In genomic region chr22:17264321-17265052, GRCh38 we compare ENCODE assay signal across 1 cellular context.
TF ChIP-seq lines count a peak whose summit lies in the region.

No MANE protein-coding gene starts in this region.

TF ChIP-seq in SK-N-SH, 30 proteins besides CTCF, POLR2A, EP300 and RAD21 (continued from another document):
- TF ChIP-seq, protein P1, sequence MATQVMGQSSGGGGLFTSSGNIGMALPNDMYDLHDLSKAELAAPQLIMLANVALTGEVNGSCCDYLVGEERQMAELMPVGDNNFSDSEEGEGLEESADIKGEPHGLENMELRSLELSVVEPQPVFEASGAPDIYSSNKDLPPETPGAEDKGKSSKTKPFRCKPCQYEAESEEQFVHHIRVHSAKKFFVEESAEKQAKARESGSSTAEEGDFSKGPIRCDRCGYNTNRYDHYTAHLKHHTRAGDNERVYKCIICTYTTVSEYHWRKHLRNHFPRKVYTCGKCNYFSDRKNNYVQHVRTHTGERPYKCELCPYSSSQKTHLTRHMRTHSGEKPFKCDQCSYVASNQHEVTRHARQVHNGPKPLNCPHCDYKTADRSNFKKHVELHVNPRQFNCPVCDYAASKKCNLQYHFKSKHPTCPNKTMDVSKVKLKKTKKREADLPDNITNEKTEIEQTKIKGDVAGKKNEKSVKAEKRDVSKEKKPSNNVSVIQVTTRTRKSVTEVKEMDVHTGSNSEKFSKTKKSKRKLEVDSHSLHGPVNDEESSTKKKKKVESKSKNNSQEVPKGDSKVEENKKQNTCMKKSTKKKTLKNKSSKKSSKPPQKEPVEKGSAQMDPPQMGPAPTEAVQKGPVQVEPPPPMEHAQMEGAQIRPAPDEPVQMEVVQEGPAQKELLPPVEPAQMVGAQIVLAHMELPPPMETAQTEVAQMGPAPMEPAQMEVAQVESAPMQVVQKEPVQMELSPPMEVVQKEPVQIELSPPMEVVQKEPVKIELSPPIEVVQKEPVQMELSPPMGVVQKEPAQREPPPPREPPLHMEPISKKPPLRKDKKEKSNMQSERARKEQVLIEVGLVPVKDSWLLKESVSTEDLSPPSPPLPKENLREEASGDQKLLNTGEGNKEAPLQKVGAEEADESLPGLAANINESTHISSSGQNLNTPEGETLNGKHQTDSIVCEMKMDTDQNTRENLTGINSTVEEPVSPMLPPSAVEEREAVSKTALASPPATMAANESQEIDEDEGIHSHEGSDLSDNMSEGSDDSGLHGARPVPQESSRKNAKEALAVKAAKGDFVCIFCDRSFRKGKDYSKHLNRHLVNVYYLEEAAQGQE (IDR thresholded peaks at IDR 0.05; ENCODE audit: low read depth, low read length) = no peak
- no peak for TF ChIP-seq FOXJ3 (CRISPR knock-in tag; IDR thresholded peaks at IDR 0.05)
- no peak for TF ChIP-seq TCF12 (IDR thresholded peaks at IDR 0.05)
- no peak for TF ChIP-seq TAF1 (IDR thresholded peaks at IDR 0.05; ENCODE audit: borderline replicate concordance, low read depth, low read length)
- no peak for TF ChIP-seq TEAD4 (IDR thresholded peaks at IDR 0.05; ENCODE audit: borderline replicate concordance, insufficient read depth)
- TF ChIP-seq RFX5 (IDR thresholded peaks at IDR 0.05; ENCODE audit: low read length) = no peak
- TF ChIP-seq CHD2 (IDR thresholded peaks at IDR 0.05; ENCODE audit: low read length, partially characterized antibody) = no peak
- no peak for TF ChIP-seq IRF3 (IDR thresholded peaks at IDR 0.05; ENCODE audit: low read depth, low read length)
- TF ChIP-seq NRF1 (IDR thresholded peaks at IDR 0.05; ENCODE audit: low read depth, low read length) = no peak
- TF ChIP-seq, protein P2, sequence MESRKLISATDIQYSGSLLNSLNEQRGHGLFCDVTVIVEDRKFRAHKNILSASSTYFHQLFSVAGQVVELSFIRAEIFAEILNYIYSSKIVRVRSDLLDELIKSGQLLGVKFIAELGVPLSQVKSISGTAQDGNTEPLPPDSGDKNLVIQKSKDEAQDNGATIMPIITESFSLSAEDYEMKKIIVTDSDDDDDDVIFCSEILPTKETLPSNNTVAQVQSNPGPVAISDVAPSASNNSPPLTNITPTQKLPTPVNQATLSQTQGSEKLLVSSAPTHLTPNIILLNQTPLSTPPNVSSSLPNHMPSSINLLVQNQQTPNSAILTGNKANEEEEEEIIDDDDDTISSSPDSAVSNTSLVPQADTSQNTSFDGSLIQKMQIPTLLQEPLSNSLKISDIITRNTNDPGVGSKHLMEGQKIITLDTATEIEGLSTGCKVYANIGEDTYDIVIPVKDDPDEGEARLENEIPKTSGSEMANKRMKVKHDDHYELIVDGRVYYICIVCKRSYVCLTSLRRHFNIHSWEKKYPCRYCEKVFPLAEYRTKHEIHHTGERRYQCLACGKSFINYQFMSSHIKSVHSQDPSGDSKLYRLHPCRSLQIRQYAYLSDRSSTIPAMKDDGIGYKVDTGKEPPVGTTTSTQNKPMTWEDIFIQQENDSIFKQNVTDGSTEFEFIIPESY (IDR thresholded peaks at IDR 0.05; ENCODE audit: borderline replicate concordance, low read depth) = no peak
- TF ChIP-seq RCOR1 (IDR thresholded peaks at IDR 0.05; ENCODE audit: low read length) = no peak
- no peak for TF ChIP-seq YY1 (IDR thresholded peaks at IDR 0.05; ENCODE audit: low read depth)
- TF ChIP-seq MEF2A (IDR thresholded peaks at IDR 0.05; ENCODE audit: borderline replicate concordance, low read depth) = no peak
